14 cellular contexts compared by ENCODE assay signal in the genomic region with DNA sequence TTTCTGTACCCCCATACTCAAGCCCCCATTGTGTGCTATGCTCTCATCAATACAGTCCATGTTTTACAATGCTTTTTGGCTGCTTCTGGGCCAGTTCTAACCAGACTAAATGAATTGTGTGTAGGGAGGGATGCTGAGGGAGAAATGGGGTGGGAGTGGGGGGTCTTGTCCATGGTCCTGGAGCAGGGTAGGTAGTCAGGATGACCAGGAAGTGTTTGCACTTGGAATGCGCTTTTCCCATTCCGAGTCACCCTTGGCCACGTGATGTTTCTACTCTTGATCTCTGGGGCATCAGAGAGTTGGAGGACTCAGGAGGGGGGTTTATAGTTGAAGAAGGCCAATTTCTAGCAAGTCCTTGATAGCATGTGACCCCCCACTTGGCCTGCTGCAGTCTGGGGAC. TPM values are rescaled to one million over a fixed set of nuclear protein-coding genes. Genes with fewer than 3 reads are reported as not detected.
DNase-seq lines count a peak whose midpoint lies in the region; ATAC-seq and TF ChIP-seq lines count a peak whose summit lies in the region.
"Had no signal": no experiment of that assay in that cellular context is flagged by ENCODE, and none has a peak within 500 bp of the region (broad histone marks: within the 10 kb centered on the region; RNA-seq: fewer than 3 reads in every experiment).

No MANE protein-coding gene starts in this region.

- no peak for ATAC-seq in GM23338
- ATAC-seq in stimulated activated effector memory CD8-positive, alpha-beta T cell treated with anti-CD3 and anti-CD28 coated beads, Interleukin-12 subunit alpha, Interleukin-12 subunit beta, amount 100 ng/mL, for 72 hours: no peak
- no peak for ATAC-seq in naive thymus-derived CD8-positive, alpha-beta T cell
- ATAC-seq in GM18907 (IDR thresholded peaks at IDR 0.05; ENCODE audit: unreplicated experiment): no peak

- H3K9me3 ChIP-seq in endodermal cell (ENCODE audit: control insufficient read depth, low read length): no peaks in the 10 kb centered on the region
- H3K9me3 ChIP-seq: Caco-2 had no signal

- no peak overlapping the region for H3K4me2 ChIP-seq in GM23338

- H3K27ac ChIP-seq in GM23338 (ENCODE audit: low read depth) (no peak overlapping the region), endodermal cell (ENCODE audit: low read depth, low read length) (no peak overlapping the region)

- H3K36me3 ChIP-seq in GM23338 (ENCODE audit: insufficient read depth): peaks cover 6% of the 10 kb centered on the region; the same call in 1 of the 2 replicates
- peaks cover 46% of the 10 kb centered on the region for H3K36me3 ChIP-seq in endodermal cell (ENCODE audit: control insufficient read depth, insufficient read depth, low read length)

- H3K27me3 ChIP-seq in GM23338 (ENCODE audit: insufficient read depth): peaks cover 12% of the 10 kb centered on the region; the same call in 1 of the 2 replicates
- H3K27me3 ChIP-seq in endodermal cell (ENCODE audit: control insufficient read depth, insufficient read depth, low read length, poor library complexity, severe bottlenecking): no peaks in the 10 kb centered on the region

- H3K9me2 ChIP-seq in GM23338 (ENCODE audit: insufficient read depth): no peaks in the 10 kb centered on the region

- H3F3A ChIP-seq in GM23338 (replicated peaks; ENCODE audit: low read depth): 0 out of 2 replicates have a peak, but pooled peaks cover 11% of the 10 kb centered on the region

- TF ChIP-seq CTCF in GM23338 (conservative IDR thresholded peaks at IDR 0.05; ENCODE audit: low read depth in 2 of 2) (no peak), endodermal cell (conservative IDR thresholded peaks at IDR 0.05) (no peak)

- no peak overlapping the region for H3K9ac ChIP-seq in endodermal cell (ENCODE audit: extremely low read depth, low read length, poor library complexity, severe bottlenecking)

- POLR2A ChIA-PET in naive thymus-derived CD8-positive, alpha-beta T cell (lab: Charles Lee): no interaction called here

- H3K9me3 Mint-ChIP-seq in GM23338 (no peaks in the 10 kb centered on the region), endodermal cell (no peaks in the 10 kb centered on the region)
- H3K9me3 Mint-ChIP-seq in stimulated activated effector memory CD8-positive, alpha-beta T cell treated with anti-CD3 and anti-CD28 coated beads, Interleukin-12 subunit alpha, Interleukin-12 subunit beta, amount 100 ng/mL, for 72 hours: no peaks in the 10 kb centered on the region
- H3K9me3 Mint-ChIP-seq in naive thymus-derived CD8-positive, alpha-beta T cell: no peaks in the 10 kb centered on the region
- H3K9me3 Mint-ChIP-seq: CD8-positive, alpha-beta memory T cell; H9 had no signal

- H3K4me3 Mint-ChIP-seq in GM23338 (no peak overlapping the region), endodermal cell (no peak overlapping the region)
- no peak overlapping the region for H3K4me3 Mint-ChIP-seq in stimulated activated effector memory CD8-positive, alpha-beta T cell treated with anti-CD3 and anti-CD28 coated beads, Interleukin-12 subunit alpha, Interleukin-12 subunit beta, amount 100 ng/mL, for 72 hours
- H3K4me3 Mint-ChIP-seq in naive thymus-derived CD8-positive, alpha-beta T cell: no peak overlapping the region
- H3K4me3 Mint-ChIP-seq: H9 had no signal

- H3K36me3 Mint-ChIP-seq in GM23338 (ENCODE audit: low read depth): peaks cover 49% of the 10 kb centered on the region
- peaks cover 38% of the 10 kb centered on the region for H3K36me3 Mint-ChIP-seq in endodermal cell (ENCODE audit: low read depth)
- H3K36me3 Mint-ChIP-seq in stimulated activated effector memory CD8-positive, alpha-beta T cell treated with anti-CD3 and anti-CD28 coated beads, Interleukin-12 subunit alpha, Interleukin-12 subunit beta, amount 100 ng/mL, for 72 hours: peaks cover 48% of the 10 kb centered on the region
- H3K36me3 Mint-ChIP-seq in naive thymus-derived CD8-positive, alpha-beta T cell: peaks cover 0 to 54% (median 13%) of the 10 kb centered on the region in 3 donors

- H3K4me1 ChIP-seq in GM23338 (ENCODE audit: insufficient read depth): peaks cover 40% of the 10 kb centered on the region; the same call in 1 of the 2 replicates
- no peaks in the 10 kb centered on the region for H3K4me1 ChIP-seq in endodermal cell (ENCODE audit: control insufficient read depth, insufficient read depth, low read length)
- H3K4me1 ChIP-seq: Caco-2 had no signal

- peak; percentile 22 for DNase-seq in GM23338 (ENCODE audit: low spot score)
- peak; percentile 63 for DNase-seq in endodermal cell
- DNase-seq in stimulated activated effector memory CD8-positive, alpha-beta T cell treated with anti-CD3 and anti-CD28 coated beads, Interleukin-12 subunit alpha, Interleukin-12 subunit beta, amount 100 ng/mL, for 72 hours (ENCODE audit: low spot score in 2 of 2): no peak
- DNase-seq in naive thymus-derived CD8-positive, alpha-beta T cell: no peak
- DNase-seq in activated CD8-positive, alpha-beta memory T cell treated with anti-CD3 and anti-CD28 coated beads, Interleukin-2, amount 50 U/mL, for 48 hours: no peak
- DNase-seq: Caco-2; CD8-positive, alpha-beta memory T cell; DMS53; GOT3; H9 had no signal

- H3K4me1 Mint-ChIP-seq in GM23338: peaks cover 33% of the 10 kb centered on the region
- H3K4me1 Mint-ChIP-seq in endodermal cell: peaks cover 12% of the 10 kb centered on the region
- peaks cover 23% of the 10 kb centered on the region for H3K4me1 Mint-ChIP-seq in stimulated activated effector memory CD8-positive, alpha-beta T cell treated with anti-CD3 and anti-CD28 coated beads, Interleukin-12 subunit alpha, Interleukin-12 subunit beta, amount 100 ng/mL, for 72 hours
- H3K4me1 Mint-ChIP-seq in naive thymus-derived CD8-positive, alpha-beta T cell: peaks cover 17 to 39% (median 30%) of the 10 kb centered on the region in 4 donors

- H3K4me3 ChIP-seq in GM23338 (no peak overlapping the region), endodermal cell (ENCODE audit: low read length) (no peak overlapping the region)

- peaks cover 21% of the 10 kb centered on the region for H4K20me1 ChIP-seq in GM23338 (replicated peaks; ENCODE audit: insufficient read depth)

- H2AFZ ChIP-seq in GM23338: no peak overlapping the region

- H3K27me3 Mint-ChIP-seq in GM23338 (ENCODE audit: insufficient read depth, low read depth, poor library complexity) (peaks cover 14% of the 10 kb centered on the region), endodermal cell (ENCODE audit: insufficient read depth) (peaks cover 2% of the 10 kb centered on the region)
- peaks cover 0 to under 1% (median 0%) of the 10 kb centered on the region in 5 donors for H3K27me3 Mint-ChIP-seq in naive thymus-derived CD8-positive, alpha-beta T cell

- WGBS in endodermal cell (ENCODE audit: insufficient coverage in 1 of 2, insufficient read length in 1 of 2), 2 experiments: 80 to 92% methylated on average over 1 to 3 of the region's 3 CpGs

- H3K27ac Mint-ChIP-seq in GM23338: no peak overlapping the region
- H3K27ac Mint-ChIP-seq in endodermal cell: no peak overlapping the region
- H3K27ac Mint-ChIP-seq in stimulated activated effector memory CD8-positive, alpha-beta T cell treated with anti-CD3 and anti-CD28 coated beads, Interleukin-12 subunit alpha, Interleukin-12 subunit beta, amount 100 ng/mL, for 72 hours: peak overlapping the region; percentile 1
- peak overlapping the region in 1 of 10 donors; percentile 80 for H3K27ac Mint-ChIP-seq in naive thymus-derived CD8-positive, alpha-beta T cell

- H3K79me2 ChIP-seq in GM23338 (replicated peaks; ENCODE audit: insufficient read depth): peaks cover 21% of the 10 kb centered on the region

TF ChIP-seq in PFSK-1, 5 proteins besides CTCF, POLR2A, EP300 and RAD21 (continues in another document):
- no peak for TF ChIP-seq POLR2AphosphoS5 (IDR thresholded peaks at IDR 0.05; ENCODE audit: low read depth, low read length)
- TF ChIP-seq FOXP2 (optimal IDR thresholded peaks at IDR 0.05; ENCODE audit: borderline replicate concordance, extremely low read depth, extremely low read length, insufficient read depth): no peak

RNA-seq across cellular contexts. Expression of gene SMIM41, which starts 1.2 kb away (rescaled TPM):
- total RNA-seq in GM23338 (2014; rRNA removed; shearing (Covaris generic)): 0.12 and 0.66 TPM in 2 replicates
- polyA plus RNA-seq in GM23338 (2016; fragmentation: Nextera tagmentation; extraction: Ambion mirVana): 0.66 and 0.80 TPM in 2 replicates
- not detected for polyA plus RNA-seq in PFSK-1 (2012; ENCODE audit: insufficient read length, low read depth)
- total RNA-seq in endodermal cell: not detected
- not detected for polyA plus RNA-seq in endodermal cell (2013, experiment 1 of 2)
- not detected for polyA plus RNA-seq in endodermal cell (2013, experiment 2 of 2)
- total RNA-seq in naive thymus-derived CD8-positive, alpha-beta T cell: not detected
- polyA plus RNA-seq in naive thymus-derived CD8-positive, alpha-beta T cell: not detected
- total RNA-seq: Caco-2; CD8-positive, alpha-beta memory T cell; H9; HT1080 had no signal
- polyA plus RNA-seq: BJ; CD8-positive, alpha-beta memory T cell had no signal

RNA-seq across cellular contexts. Expression of gene ATG101, which starts 8.5 kb away (rescaled TPM):
- total RNA-seq in GM23338 (2014; rRNA removed; shearing (Covaris generic)): 60.3 and 111 TPM in 2 replicates
- polyA plus RNA-seq in GM23338 (2016; fragmentation: Nextera tagmentation; extraction: Ambion mirVana): 27.7 and 29.4 TPM in 2 replicates
- polyA plus RNA-seq in PFSK-1 (2012; ENCODE audit: insufficient read length, low read depth): 143 TPM
- total RNA-seq in endodermal cell: 10 to 100 TPM; 32.1 TPM
- 22.8 TPM for polyA plus RNA-seq in endodermal cell (2013, experiment 1 of 2)
- polyA plus RNA-seq in endodermal cell (2013, experiment 2 of 2): 18.9 TPM
- total RNA-seq in naive thymus-derived CD8-positive, alpha-beta T cell: 10 to 100 TPM; 18.0 to 19.4 TPM
- polyA plus RNA-seq in naive thymus-derived CD8-positive, alpha-beta T cell: 10 to 100 TPM; 17.6 to 28.8 (median 22.2) TPM

RNA-seq across cellular contexts. Expression of gene NR4A1, which starts 27.0 kb away (rescaled TPM):
- 13.4 and 19.1 TPM in 2 replicates for total RNA-seq in GM23338 (2014; rRNA removed; shearing (Covaris generic))
- 7.5 and 8.3 TPM in 2 replicates for polyA plus RNA-seq in GM23338 (2016; fragmentation: Nextera tagmentation; extraction: Ambion mirVana)
- 52.5 TPM for polyA plus RNA-seq in PFSK-1 (2012; ENCODE audit: insufficient read length, low read depth)
- 10 to 100 TPM; 17.7 to 18.4 TPM for total RNA-seq in endodermal cell
- polyA plus RNA-seq in endodermal cell (2013, experiment 1 of 2): 21.3 TPM
- polyA plus RNA-seq in endodermal cell (2013, experiment 2 of 2): 17.6 TPM
- 1 to 10 TPM; 1.9 to 2.4 TPM for total RNA-seq in naive thymus-derived CD8-positive, alpha-beta T cell
- polyA plus RNA-seq in naive thymus-derived CD8-positive, alpha-beta T cell: under 1 TPM; 0.39 to 0.79 (median 0.45) TPM

Comparison
In these comparisons a context has a peak if more than half of its experiments do, and no peak if none do; other contexts are left out.
1. DNase-seq: peak in GM23338 (single experiment) and endodermal cell (single experiment); none in stimulated activated effector memory CD8-positive, alpha-beta T cell treated with anti-CD3 and anti-CD28 coated beads, Interleukin-12 subunit alpha, Interleukin-12 subunit beta, amount 100 ng/mL, for 72 hours (0 of 2), naive thymus-derived CD8-positive, alpha-beta T cell (0 of 10) and activated CD8-positive, alpha-beta memory T cell treated with anti-CD3 and anti-CD28 coated beads, Interleukin-2, amount 50 U/mL, for 48 hours (single experiment).